ENCODE assay signal across 15 cellular contexts in the genomic region with DNA sequence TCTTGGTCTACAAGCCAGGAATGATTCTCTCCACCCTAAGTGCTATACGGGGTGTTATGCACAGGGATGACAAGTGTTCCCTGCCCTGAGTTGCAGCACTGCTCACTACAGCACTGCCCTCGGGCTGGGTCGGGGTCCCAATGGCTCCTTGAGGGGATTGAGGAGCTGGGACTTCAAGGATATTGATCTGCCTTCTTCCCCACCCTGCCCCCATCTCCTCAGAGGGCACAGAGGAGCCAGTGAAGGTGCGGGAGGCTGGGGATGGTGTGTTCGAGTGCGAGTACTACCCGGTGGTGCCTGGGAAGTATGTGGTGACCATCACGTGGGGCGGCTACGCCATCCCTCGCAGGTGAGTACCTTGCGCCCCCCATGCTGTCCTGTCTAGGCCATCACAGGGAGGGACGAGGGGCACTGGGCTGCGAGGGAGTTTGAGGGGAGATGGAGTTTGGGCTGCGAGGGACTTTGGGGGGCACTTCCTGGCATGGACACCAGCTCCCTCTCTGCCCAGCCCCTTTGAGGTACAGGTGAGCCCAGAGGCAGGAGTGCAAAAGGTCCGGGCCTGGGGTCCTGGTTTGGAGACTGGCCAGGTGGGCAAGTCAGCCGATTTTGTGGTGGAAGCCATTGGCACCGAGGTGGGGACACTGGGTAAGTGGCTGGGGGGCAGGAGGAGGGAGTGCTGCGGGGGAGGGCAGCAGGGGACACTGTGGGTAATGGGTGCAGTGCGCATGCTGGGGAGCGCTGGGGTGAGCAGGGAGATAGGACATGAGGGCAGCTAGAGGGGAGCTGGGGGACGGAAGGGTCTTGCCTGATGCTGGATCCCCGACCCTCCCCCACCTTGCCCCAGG.
"Had no signal": no experiment of that assay in that cellular context is flagged by ENCODE, and none has a peak within 500 bp of the region (broad histone marks: within the 10 kb centered on the region; RNA-seq: fewer than 3 reads in every experiment).

No MANE protein-coding gene starts in this region.

- H3K36me3 ChIP-seq: left lung had no signal

- H3K27ac Mint-ChIP-seq: activated naive CD8-positive, alpha-beta T cell treated with anti-CD3 and anti-CD28 coated beads, Interleukin-2, amount 50 U/mL, for 24 hours; activated T-helper 17 cell treated with anti-CD3 and anti-CD28 coated beads, Interleukin-2, amount 50 U/mL, for 72 hours; stimulated activated naive B cell treated with anti-CD40 and anti-IgM and Interleukin-4, amounts not matched to agents 10 μg/mL and 1 μg/mL and 100 μg/mL, for 72 hours; T-cell had no signal

- H3K36me3 Mint-ChIP-seq: stimulated activated naive B cell treated with anti-CD40 and anti-IgM and Interleukin-4, amounts not matched to agents 10 μg/mL and 1 μg/mL and 100 μg/mL, for 72 hours; T-cell had no signal

- H3K27me3 ChIP-seq: left lung, tibial nerve had no signal

- H3K9me3 ChIP-seq: left lung, tibial nerve had no signal

- H3K4me1 ChIP-seq: left lung had no signal

- H3K27me3 Mint-ChIP-seq: activated naive CD8-positive, alpha-beta T cell treated with anti-CD3 and anti-CD28 coated beads, Interleukin-2, amount 50 U/mL, for 24 hours; activated T-helper 17 cell treated with anti-CD3 and anti-CD28 coated beads, Interleukin-2, amount 50 U/mL, for 72 hours; T-cell had no signal

- H3K27ac ChIP-seq: left lung, tibial nerve had no signal

- H3K4me3 ChIP-seq: left lung, tibial nerve had no signal

- H3K4me3 Mint-ChIP-seq: activated naive CD8-positive, alpha-beta T cell treated with anti-CD3 and anti-CD28 coated beads, Interleukin-2, amount 50 U/mL, for 24 hours; activated T-helper 17 cell treated with anti-CD3 and anti-CD28 coated beads, Interleukin-2, amount 50 U/mL, for 72 hours; nephron; stimulated activated naive B cell treated with anti-CD40 and anti-IgM and Interleukin-4, amounts not matched to agents 10 μg/mL and 1 μg/mL and 100 μg/mL, for 72 hours; T-cell had no signal

- H3K9me3 Mint-ChIP-seq: activated naive CD8-positive, alpha-beta T cell treated with anti-CD3 and anti-CD28 coated beads, Interleukin-2, amount 50 U/mL, for 24 hours; activated T-helper 17 cell treated with anti-CD3 and anti-CD28 coated beads, Interleukin-2, amount 50 U/mL, for 72 hours; nephron; stimulated activated naive B cell treated with anti-CD40 and anti-IgM and Interleukin-4, amounts not matched to agents 10 μg/mL and 1 μg/mL and 100 μg/mL, for 72 hours; T-cell had no signal

- ATAC-seq: activated naive CD8-positive, alpha-beta T cell treated with anti-CD3 and anti-CD28 coated beads, Interleukin-2, amount 50 U/mL, for 24 hours; activated T-helper 17 cell treated with anti-CD3 and anti-CD28 coated beads, Interleukin-2, amount 50 U/mL, for 72 hours; left lung; stimulated activated naive B cell treated with anti-CD40 and anti-IgM and Interleukin-4, amounts not matched to agents 10 μg/mL and 1 μg/mL and 100 μg/mL, for 72 hours; T-cell had no signal

- DNase-seq: activated CD4-positive, alpha-beta T cell treated with anti-CD3 and anti-CD28 coated beads for 1 hour; activated CD4-positive, alpha-beta T cell treated with anti-CD3 and anti-CD28 coated beads, Interleukin-2, amount 50 U/mL, for 4 hours; activated naive CD4-positive, alpha-beta T cell treated with Interleukin-2 at 50 U/mL for 16 hours; activated naive CD8-positive, alpha-beta T cell treated with anti-CD3 and anti-CD28 coated beads, Interleukin-2, amount 50 U/mL, for 24 hours; cerebellar nuclear complex; effector CD8-positive, alpha-beta T cell; foreskin melanocyte; mesendoderm; stimulated activated CD4-positive, alpha-beta T cell treated with anti-CD3 and anti-CD28 coated beads, Interleukin-4, amount 100 ng/mL, for 1 hour; stimulated activated naive B cell treated with anti-CD40 and anti-IgM and Interleukin-4, amounts not matched to agents 10 μg/mL and 1 μg/mL and 100 μg/mL, for 72 hours had no signal
